In the genomic region with DNA sequence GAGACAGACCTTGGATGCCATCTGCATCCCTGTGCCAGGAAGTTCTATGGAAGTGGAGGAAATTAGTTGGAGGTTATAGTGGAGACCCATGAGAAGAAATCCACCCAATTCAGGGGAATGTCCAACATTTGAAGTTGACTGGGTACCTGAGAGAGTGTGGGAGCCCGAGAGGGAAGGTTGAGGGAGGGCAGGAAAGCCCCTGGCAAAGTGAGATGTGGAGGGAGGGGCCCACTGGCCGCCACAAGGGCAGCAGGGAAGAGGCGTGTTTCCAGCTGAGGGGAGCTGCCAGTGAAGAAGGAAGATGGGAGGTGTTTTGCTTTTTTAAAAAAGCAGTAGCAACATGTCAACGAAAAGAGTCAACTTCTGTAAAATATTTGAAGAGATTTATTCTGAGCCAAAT, we compare ENCODE assay signal across 1 cellular context.
TF ChIP-seq lines count a peak whose summit lies in the region.

No MANE protein-coding gene starts in this region.

TF ChIP-seq in K562, 482 proteins besides CTCF, POLR2A, EP300 and RAD21:
- TF ChIP-seq CSDE1 (IDR thresholded peaks at IDR 0.05) (no peak), TARDBP (IDR thresholded peaks at IDR 0.05) (no peak), SMARCA5 (IDR thresholded peaks at IDR 0.05) (no peak), CUX1 (CRISPR knock-in tag; IDR thresholded peaks at IDR 0.05) (no peak), TBL1XR1 (IDR thresholded peaks at IDR 0.05; ENCODE audit: low read length in 2 of 2) (no peak), ZEB2 (IDR thresholded peaks at IDR 0.05) (no peak), ZNF77 (CRISPR knock-in tag; IDR thresholded peaks at IDR 0.05) (no peak), ZNF212 (CRISPR knock-in tag; IDR thresholded peaks at IDR 0.05) (no peak), ZBTB1 (CRISPR knock-in tag; IDR thresholded peaks at IDR 0.05; ENCODE audit: borderline replicate concordance, low read depth) (no peak), RUNX1 (IDR thresholded peaks at IDR 0.05; ENCODE audit: low read depth) (no peak), ARID1B (IDR thresholded peaks at IDR 0.05) (no peak), ZBED1 (IDR thresholded peaks at IDR 0.05) (no peak), HDAC2 (IDR thresholded peaks at IDR 0.05) (no peak), POLR2G (IDR thresholded peaks at IDR 0.05; ENCODE audit: low read depth, low read length) (no peak), ZNF175 (CRISPR knock-in tag; IDR thresholded peaks at IDR 0.05; ENCODE audit: low read depth) (no peak), MLLT1 (IDR thresholded peaks at IDR 0.05) (no peak), OTX1 (CRISPR knock-in tag; IDR thresholded peaks at IDR 0.05) (no peak), POLR2AphosphoS2 (IDR thresholded peaks at IDR 0.05; ENCODE audit: low read length) (no peak), EZH2 (IDR thresholded peaks at IDR 0.05; ENCODE audit: borderline replicate concordance, low read depth, low read length) (no peak)
- TF ChIP-seq, protein P1, sequence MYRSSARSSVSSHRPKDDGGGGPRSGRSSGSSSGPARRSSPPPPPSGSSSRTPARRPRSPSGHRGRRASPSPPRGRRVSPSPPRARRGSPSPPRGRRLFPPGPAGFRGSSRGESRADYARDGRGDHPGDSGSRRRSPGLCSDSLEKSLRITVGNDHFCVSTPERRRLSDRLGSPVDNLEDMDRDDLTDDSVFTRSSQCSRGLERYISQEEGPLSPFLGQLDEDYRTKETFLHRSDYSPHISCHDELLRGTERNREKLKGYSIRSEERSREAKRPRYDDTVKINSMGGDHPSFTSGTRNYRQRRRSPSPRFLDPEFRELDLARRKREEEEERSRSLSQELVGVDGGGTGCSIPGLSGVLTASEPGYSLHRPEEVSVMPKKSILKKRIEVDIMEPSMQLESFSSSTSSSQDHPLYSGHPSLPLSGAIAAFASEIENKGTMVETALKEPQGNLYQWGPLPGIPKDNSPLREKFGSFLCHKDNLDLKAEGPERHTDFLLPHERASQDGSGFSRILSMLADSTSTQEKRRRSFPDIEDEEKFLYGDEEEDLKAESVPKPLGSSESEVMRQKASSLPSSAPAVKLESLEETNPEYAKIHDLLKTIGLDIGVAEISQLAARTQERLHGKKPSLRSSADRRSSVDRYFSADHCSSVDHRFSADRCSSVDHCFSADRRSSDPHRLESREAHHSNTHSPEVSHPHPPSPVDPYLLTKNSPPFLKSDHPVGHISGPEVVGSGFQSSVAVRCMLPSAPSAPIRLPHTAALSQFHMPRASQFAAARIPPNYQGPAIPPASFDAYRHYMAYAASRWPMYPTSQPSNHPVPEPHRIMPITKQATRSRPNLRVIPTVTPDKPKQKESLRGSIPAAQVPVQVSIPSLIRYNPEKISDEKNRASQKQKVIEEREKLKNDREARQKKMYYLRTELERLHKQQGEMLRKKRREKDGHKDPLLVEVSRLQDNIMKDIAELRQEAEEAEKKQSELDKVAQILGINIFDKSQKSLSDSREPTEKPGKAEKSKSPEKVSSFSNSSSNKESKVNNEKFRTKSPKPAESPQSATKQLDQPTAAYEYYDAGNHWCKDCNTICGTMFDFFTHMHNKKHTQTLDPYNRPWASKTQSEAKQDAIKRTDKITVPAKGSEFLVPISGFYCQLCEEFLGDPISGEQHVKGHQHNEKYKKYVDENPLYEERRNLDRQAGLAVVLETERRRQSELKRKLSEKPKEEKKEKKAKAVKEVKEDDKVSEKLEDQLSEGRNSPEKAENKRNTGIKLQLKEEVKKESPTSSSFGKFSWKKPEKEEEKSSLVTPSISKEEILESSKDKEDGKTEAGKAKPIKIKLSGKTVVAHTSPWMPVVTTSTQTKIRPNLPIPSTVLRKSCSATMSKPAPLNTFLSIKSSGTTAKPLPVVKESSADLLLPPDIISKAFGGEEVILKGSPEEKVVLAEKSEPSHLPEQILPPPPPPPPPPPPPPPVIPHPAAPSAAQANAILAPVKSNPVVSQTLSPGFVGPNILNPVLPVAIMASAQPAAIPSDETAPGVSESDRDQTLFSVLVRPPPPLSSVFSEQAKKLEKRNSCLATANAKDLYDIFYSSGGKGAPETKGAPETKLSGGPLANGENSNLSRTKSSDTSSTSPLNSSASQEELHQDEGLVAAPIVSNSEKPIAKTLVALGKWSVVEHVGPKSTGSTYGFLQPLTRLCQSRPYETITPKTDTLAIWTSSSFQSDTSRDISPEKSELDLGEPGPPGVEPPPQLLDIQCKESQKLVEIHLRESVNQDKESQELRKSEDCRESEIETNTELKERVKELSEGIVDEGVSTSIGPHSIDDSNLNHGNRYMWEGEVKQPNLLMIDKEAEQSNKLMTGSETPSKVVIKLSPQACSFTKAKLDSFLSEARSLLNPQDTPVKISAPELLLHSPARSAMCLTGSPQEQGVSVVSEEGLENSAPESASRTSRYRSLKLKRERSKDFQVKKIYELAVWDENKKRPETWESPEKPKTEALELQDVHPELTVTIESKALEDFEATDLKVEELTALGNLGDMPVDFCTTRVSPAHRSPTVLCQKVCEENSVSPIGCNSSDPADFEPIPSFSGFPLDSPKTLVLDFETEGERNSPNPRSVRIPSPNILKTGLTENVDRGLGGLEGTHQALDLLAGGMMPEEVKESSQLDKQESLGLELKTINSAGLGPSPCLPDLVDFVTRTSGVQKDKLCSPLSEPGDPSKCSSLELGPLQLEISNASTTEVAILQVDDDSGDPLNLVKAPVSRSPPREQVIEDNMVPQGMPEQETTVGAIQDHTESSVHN (IDR thresholded peaks at IDR 0.05; ENCODE audit: borderline replicate concordance in 1 of 2, low read depth in 1 of 2) = no peak
